In genomic region chr10:109203616-109204375, GRCh38 we compare ENCODE assay signal across 16 cellular contexts.
"Had no signal": no experiment of that assay in that cellular context is flagged by ENCODE, and none has a peak within 500 bp of the region (broad histone marks: within the 10 kb centered on the region; RNA-seq: fewer than 3 reads in every experiment).

No MANE protein-coding gene starts in this region.

- H3K9me3 ChIP-seq: ascending aorta, esophagus muscularis mucosa, mucosa of descending colon, psoas muscle, sigmoid colon, stomach, thoracic aorta had no signal

- H3K27ac ChIP-seq: ascending aorta, cardiac muscle cell, esophagus muscularis mucosa, psoas muscle, sigmoid colon, stomach, thoracic aorta had no signal

- H3K36me3 Mint-ChIP-seq: activated naive CD8-positive, alpha-beta T cell treated with anti-CD3 and anti-CD28 coated beads, Interleukin-2, amount 10 ng/mL, durations not matched to agents 7 days and 5 days; naive thymus-derived CD8-positive, alpha-beta T cell had no signal

- H3K27me3 ChIP-seq: ascending aorta, cardiac muscle cell, esophagus muscularis mucosa, sigmoid colon, stomach had no signal

- H3K36me3 ChIP-seq: ascending aorta, cardiac muscle cell, esophagus muscularis mucosa, sigmoid colon, stomach, thoracic aorta had no signal

- H3K4me1 ChIP-seq: ascending aorta, esophagus muscularis mucosa, psoas muscle, sigmoid colon, stomach had no signal

- H3K4me3 Mint-ChIP-seq: activated naive CD8-positive, alpha-beta T cell treated with anti-CD3 and anti-CD28 coated beads, Interleukin-2, amount 10 ng/mL, durations not matched to agents 7 days and 5 days; naive thymus-derived CD8-positive, alpha-beta T cell had no signal

- ATAC-seq: mucosa of descending colon; naive thymus-derived CD8-positive, alpha-beta T cell; psoas muscle had no signal

- H3K4me1 Mint-ChIP-seq: activated naive CD8-positive, alpha-beta T cell treated with anti-CD3 and anti-CD28 coated beads, Interleukin-2, amount 10 ng/mL, durations not matched to agents 7 days and 5 days; naive thymus-derived CD8-positive, alpha-beta T cell had no signal

- H3K27ac Mint-ChIP-seq: activated naive CD8-positive, alpha-beta T cell treated with anti-CD3 and anti-CD28 coated beads, Interleukin-2, amount 10 ng/mL, durations not matched to agents 7 days and 5 days; naive thymus-derived CD8-positive, alpha-beta T cell had no signal

- H3K27me3 Mint-ChIP-seq: activated naive CD8-positive, alpha-beta T cell treated with anti-CD3 and anti-CD28 coated beads, Interleukin-2, amount 10 ng/mL, durations not matched to agents 7 days and 5 days; naive thymus-derived CD8-positive, alpha-beta T cell had no signal

- DNase-seq: activated CD4-positive, alpha-beta T cell treated with anti-CD3 and anti-CD28 coated beads for 1 hour; activated CD4-positive, alpha-beta T cell treated with anti-CD3 and anti-CD28 coated beads, Interleukin-2, amount 50 U/mL, for 48 hours; activated naive CD8-positive, alpha-beta T cell treated with anti-CD3 and anti-CD28 coated beads, Interleukin-2, amount 10 ng/mL, durations not matched to agents 7 days and 5 days; activated T-cell treated with anti-CD3 and anti-CD28 coated beads, Interleukin-2, amount 50 U/mL, for 48 hours; mucosa of descending colon; naive thymus-derived CD8-positive, alpha-beta T cell; nucleus accumbens; psoas muscle; sigmoid colon; stimulated activated CD4-positive, alpha-beta T cell treated with anti-CD3 and anti-CD28 coated beads, Interleukin-4, amount 100 ng/mL, for 1 hour; stomach; T-helper 9 cell had no signal

- H3K4me3 ChIP-seq: ascending aorta, cardiac muscle cell, esophagus muscularis mucosa, mucosa of descending colon, psoas muscle, sigmoid colon, stomach, thoracic aorta had no signal

- H3K9me3 Mint-ChIP-seq: activated naive CD8-positive, alpha-beta T cell treated with anti-CD3 and anti-CD28 coated beads, Interleukin-2, amount 10 ng/mL, durations not matched to agents 7 days and 5 days had no signal
